In genomic region chr1:87976316-87976715, GRCh38 we compare ENCODE assay signal across 25 cellular contexts.
"Had no signal": no experiment of that assay in that cellular context is flagged by ENCODE, and none has a peak within 500 bp of the region (broad histone marks: within the 10 kb centered on the region; RNA-seq: fewer than 3 reads in every experiment).

No MANE protein-coding gene starts in this region.

- ATAC-seq: naive thymus-derived CD4-positive, alpha-beta T cell; natural killer cell; right cardiac atrium; stimulated activated effector memory CD8-positive, alpha-beta T cell treated with anti-CD3 and anti-CD28 coated beads, Interleukin-12 subunit alpha, Interleukin-12 subunit beta, amount 100 ng/mL, for 72 hours; stimulated activated naive B cell treated with anti-CD40 and anti-IgM and Interleukin-4, amounts not matched to agents 10 μg/mL and 1 μg/mL and 100 μg/mL, for 72 hours had no signal

- H3K9me3 ChIP-seq: pancreas, prostate gland, right lobe of liver, sigmoid colon, stomach, testis, tibial nerve, upper lobe of left lung, vagina had no signal

- H3K4me1 Mint-ChIP-seq: naive thymus-derived CD4-positive, alpha-beta T cell; natural killer cell; stimulated activated effector memory CD8-positive, alpha-beta T cell treated with anti-CD3 and anti-CD28 coated beads, Interleukin-12 subunit alpha, Interleukin-12 subunit beta, amount 100 ng/mL, for 72 hours; stimulated activated naive B cell treated with anti-CD40 and anti-IgM and Interleukin-4, amounts not matched to agents 10 μg/mL and 1 μg/mL and 100 μg/mL, for 72 hours had no signal

- H3K9me3 Mint-ChIP-seq: naive thymus-derived CD4-positive, alpha-beta T cell; natural killer cell; nephron; neural progenitor cell; stimulated activated effector memory CD8-positive, alpha-beta T cell treated with anti-CD3 and anti-CD28 coated beads, Interleukin-12 subunit alpha, Interleukin-12 subunit beta, amount 100 ng/mL, for 72 hours; stimulated activated naive B cell treated with anti-CD40 and anti-IgM and Interleukin-4, amounts not matched to agents 10 μg/mL and 1 μg/mL and 100 μg/mL, for 72 hours; stimulated activated naive CD8-positive, alpha-beta T cell treated with anti-CD3 and anti-CD28 coated beads, Interleukin-15, Interleukin-2, amounts not matched to agents 100 ng/mL and 50 ng/mL, for 24 hours had no signal

- H3K4me3 Mint-ChIP-seq: naive thymus-derived CD4-positive, alpha-beta T cell; natural killer cell; nephron; neural progenitor cell; stimulated activated effector memory CD8-positive, alpha-beta T cell treated with anti-CD3 and anti-CD28 coated beads, Interleukin-12 subunit alpha, Interleukin-12 subunit beta, amount 100 ng/mL, for 72 hours; stimulated activated naive B cell treated with anti-CD40 and anti-IgM and Interleukin-4, amounts not matched to agents 10 μg/mL and 1 μg/mL and 100 μg/mL, for 72 hours; stimulated activated naive CD8-positive, alpha-beta T cell treated with anti-CD3 and anti-CD28 coated beads, Interleukin-15, Interleukin-2, amounts not matched to agents 100 ng/mL and 50 ng/mL, for 24 hours had no signal

- DNase-seq: naive thymus-derived CD4-positive, alpha-beta T cell; natural killer cell; occipital lobe; pancreas; right cardiac atrium; right lobe of liver; sigmoid colon; small intestine; stimulated activated CD4-positive, alpha-beta T cell treated with anti-CD3 and anti-CD28 coated beads, Interleukin-15, amount 100 ng/mL, for 24 hours; stimulated activated CD4-positive, alpha-beta T cell treated with anti-CD3 and anti-CD28 coated beads, Interleukin-2, amount 100 ng/mL, for 24 hours; stimulated activated CD4-positive, alpha-beta T cell treated with anti-CD3 and anti-CD28 coated beads, Interleukin-2, amount 100 ng/mL, for 48 hours; stimulated activated CD4-positive, alpha-beta T cell treated with anti-CD3 and anti-CD28 coated beads, Interleukin-4, amount 100 ng/mL, for 24 hours; stimulated activated naive B cell treated with anti-CD40 and anti-IgM and Interleukin-4, amounts not matched to agents 10 μg/mL and 1 μg/mL and 100 μg/mL, for 72 hours; stimulated activated naive CD4-positive, alpha-beta T cell treated with Interleukin-2 at 50 U/mL for 16 hours; stomach; testis; trophoblast cell; upper lobe of left lung had no signal

- H3K27me3 ChIP-seq: neural progenitor cell, pancreas, right lobe of liver, sigmoid colon, stomach, testis, tibial nerve, upper lobe of left lung, vagina had no signal

- H3K36me3 ChIP-seq: neural progenitor cell, pancreas, prostate gland, right lobe of liver, sigmoid colon, stomach, tibial nerve, upper lobe of left lung, vagina had no signal

- H3K4me3 ChIP-seq: neural progenitor cell, pancreas, prostate gland, right lobe of liver, sigmoid colon, stomach, testis, tibial nerve, upper lobe of left lung, vagina had no signal

- H3K4me1 ChIP-seq: pancreas, prostate gland, right lobe of liver, sigmoid colon, testis, upper lobe of left lung, vagina had no signal

- H3K27ac Mint-ChIP-seq: naive thymus-derived CD4-positive, alpha-beta T cell; natural killer cell; nephron; neural progenitor cell; stimulated activated effector memory CD8-positive, alpha-beta T cell treated with anti-CD3 and anti-CD28 coated beads, Interleukin-12 subunit alpha, Interleukin-12 subunit beta, amount 100 ng/mL, for 72 hours; stimulated activated naive B cell treated with anti-CD40 and anti-IgM and Interleukin-4, amounts not matched to agents 10 μg/mL and 1 μg/mL and 100 μg/mL, for 72 hours; stimulated activated naive CD8-positive, alpha-beta T cell treated with anti-CD3 and anti-CD28 coated beads, Interleukin-15, Interleukin-2, amounts not matched to agents 100 ng/mL and 50 ng/mL, for 24 hours had no signal

- H3K27ac ChIP-seq: neural progenitor cell, pancreas, prostate gland, right lobe of liver, sigmoid colon, stomach, testis, tibial nerve, upper lobe of left lung, vagina had no signal

- H3K36me3 Mint-ChIP-seq: naive thymus-derived CD4-positive, alpha-beta T cell; natural killer cell; neural progenitor cell; stimulated activated effector memory CD8-positive, alpha-beta T cell treated with anti-CD3 and anti-CD28 coated beads, Interleukin-12 subunit alpha, Interleukin-12 subunit beta, amount 100 ng/mL, for 72 hours; stimulated activated naive B cell treated with anti-CD40 and anti-IgM and Interleukin-4, amounts not matched to agents 10 μg/mL and 1 μg/mL and 100 μg/mL, for 72 hours had no signal
